ENCODE assay signal across 1 cellular context in the genomic region with DNA sequence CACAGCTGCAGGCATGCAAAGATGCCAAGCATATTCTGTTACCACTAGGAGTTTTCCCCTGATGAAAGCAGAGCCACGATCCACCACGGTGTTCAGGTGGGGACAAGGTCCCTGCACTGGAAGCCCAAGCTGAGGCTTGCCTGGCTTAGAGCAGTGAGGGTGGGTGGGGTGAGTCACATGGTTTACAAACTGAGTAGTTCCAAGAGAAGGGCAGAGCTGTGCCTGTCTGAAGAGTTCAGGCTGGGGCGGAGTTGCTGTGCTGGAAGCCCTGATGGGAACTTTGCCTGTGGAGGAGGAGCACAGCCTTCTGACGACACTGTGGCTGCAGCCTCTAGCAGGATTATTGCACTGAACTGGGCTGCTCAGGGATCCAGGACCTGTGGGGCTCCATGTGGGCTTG.
TF ChIP-seq lines count a peak whose summit lies in the region.

No MANE protein-coding gene starts in this region.

TF ChIP-seq in GM23338, 12 proteins besides CTCF, POLR2A, EP300 and RAD21 (continued from another document):
- TF ChIP-seq, protein P1, sequence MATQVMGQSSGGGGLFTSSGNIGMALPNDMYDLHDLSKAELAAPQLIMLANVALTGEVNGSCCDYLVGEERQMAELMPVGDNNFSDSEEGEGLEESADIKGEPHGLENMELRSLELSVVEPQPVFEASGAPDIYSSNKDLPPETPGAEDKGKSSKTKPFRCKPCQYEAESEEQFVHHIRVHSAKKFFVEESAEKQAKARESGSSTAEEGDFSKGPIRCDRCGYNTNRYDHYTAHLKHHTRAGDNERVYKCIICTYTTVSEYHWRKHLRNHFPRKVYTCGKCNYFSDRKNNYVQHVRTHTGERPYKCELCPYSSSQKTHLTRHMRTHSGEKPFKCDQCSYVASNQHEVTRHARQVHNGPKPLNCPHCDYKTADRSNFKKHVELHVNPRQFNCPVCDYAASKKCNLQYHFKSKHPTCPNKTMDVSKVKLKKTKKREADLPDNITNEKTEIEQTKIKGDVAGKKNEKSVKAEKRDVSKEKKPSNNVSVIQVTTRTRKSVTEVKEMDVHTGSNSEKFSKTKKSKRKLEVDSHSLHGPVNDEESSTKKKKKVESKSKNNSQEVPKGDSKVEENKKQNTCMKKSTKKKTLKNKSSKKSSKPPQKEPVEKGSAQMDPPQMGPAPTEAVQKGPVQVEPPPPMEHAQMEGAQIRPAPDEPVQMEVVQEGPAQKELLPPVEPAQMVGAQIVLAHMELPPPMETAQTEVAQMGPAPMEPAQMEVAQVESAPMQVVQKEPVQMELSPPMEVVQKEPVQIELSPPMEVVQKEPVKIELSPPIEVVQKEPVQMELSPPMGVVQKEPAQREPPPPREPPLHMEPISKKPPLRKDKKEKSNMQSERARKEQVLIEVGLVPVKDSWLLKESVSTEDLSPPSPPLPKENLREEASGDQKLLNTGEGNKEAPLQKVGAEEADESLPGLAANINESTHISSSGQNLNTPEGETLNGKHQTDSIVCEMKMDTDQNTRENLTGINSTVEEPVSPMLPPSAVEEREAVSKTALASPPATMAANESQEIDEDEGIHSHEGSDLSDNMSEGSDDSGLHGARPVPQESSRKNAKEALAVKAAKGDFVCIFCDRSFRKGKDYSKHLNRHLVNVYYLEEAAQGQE (IDR thresholded peaks at IDR 0.05; ENCODE audit: unreplicated experiment): no peak
- no peak for TF ChIP-seq STAT1 (IDR thresholded peaks at IDR 0.05; ENCODE audit: unreplicated experiment)
- TF ChIP-seq POLR2AphosphoS5 (IDR thresholded peaks at IDR 0.05; ENCODE audit: low read depth): no peak
- no peak for TF ChIP-seq ZNF331 (CRISPR knock-in tag; IDR thresholded peaks at IDR 0.05; ENCODE audit: low read depth)
- TF ChIP-seq JUNB (IDR thresholded peaks at IDR 0.05; ENCODE audit: unreplicated experiment): no peak
